Comparison of ENCODE assay signal across 25 cellular contexts in genomic region chr1:236155841-236156503, GRCh38. TPM values are rescaled to one million over a fixed set of nuclear protein-coding genes. Genes with fewer than 3 reads are reported as not detected.
DNase-seq lines count a peak whose midpoint lies in the region; ATAC-seq, FAIRE-seq and TF ChIP-seq lines count a peak whose summit lies in the region.
"Had no signal": no experiment of that assay in that cellular context is flagged by ENCODE, and none has a peak within 500 bp of the region (broad histone marks: within the 10 kb centered on the region; RNA-seq: fewer than 3 reads in every experiment).

No MANE protein-coding gene starts in this region.

- H3K4me3 Mint-ChIP-seq in T-helper 17 cell = peak overlapping the region; percentile 76
- no peak overlapping the region for H3K4me3 Mint-ChIP-seq in memory B cell
- H3K4me3 Mint-ChIP-seq: activated T-cell treated with anti-CD3 and anti-CD28 coated beads, Interleukin-2, amount 50 U/mL, for 24 hours; endodermal cell had no signal

- DNase-seq in GM12864 (ENCODE audit: low read depth) = no peak
- no peak for DNase-seq in T-helper 17 cell
- DNase-seq in memory B cell (ENCODE audit: low spot score in 2 of 2) = no peak
- no peak for DNase-seq in HTR-8/SVneo (ENCODE audit: insufficient read length, low spot score)
- DNase-seq in SHP77 treated with DMSO at 0.1 percent for 48 hours (lab: John Stamatoyannopoulos, UW) = no peak
- DNase-seq in coronary artery (ENCODE audit: low spot score) = no peak
- DNase-seq: brain microvascular endothelial cell; colonic mucosa; endodermal cell; hippocampal formation; NCI-H2081 treated with DMSO at 0.1 percent for 48 hours; NCI-H82; PC-3; stimulated activated CD4-positive, alpha-beta T cell treated with anti-CD3 and anti-CD28 coated beads, Interleukin-2, amount 100 ng/mL, for 48 hours; stimulated activated naive CD4-positive, alpha-beta T cell; testis had no signal

- peaks cover 71% of the 10 kb centered on the region for H3K4me1 ChIP-seq in BLaER1
- H3K4me1 ChIP-seq: A549, colonic mucosa, esophagus squamous epithelium, gastrocnemius medialis, testis had no signal

- peaks cover 100% of the 10 kb centered on the region for H4K20me1 ChIP-seq in BLaER1

- H3K36me3 ChIP-seq in BLaER1 = no peaks in the 10 kb centered on the region
- H3K36me3 ChIP-seq: brain microvascular endothelial cell, colonic mucosa, esophagus squamous epithelium, gastrocnemius medialis, left lung, vagina had no signal

- H3K27me3 Mint-ChIP-seq in T-helper 17 cell = no peaks in the 10 kb centered on the region
- H3K27me3 Mint-ChIP-seq in memory B cell = peaks cover 28% of the 10 kb centered on the region
- H3K27me3 Mint-ChIP-seq: activated T-cell treated with anti-CD3 and anti-CD28 coated beads, Interleukin-2, amount 50 U/mL, for 24 hours had no signal

- no peak overlapping the region for H3K4me3 ChIP-seq in BLaER1
- peak overlapping the region; percentile 33 for H3K4me3 ChIP-seq in GM12864 (ENCODE audit: low read depth, low read length)
- H3K4me3 ChIP-seq in coronary artery = no peak overlapping the region
- H3K4me3 ChIP-seq: A549, colonic mucosa, esophagus squamous epithelium, gastrocnemius medialis, left lung, testis, vagina had no signal

- TF ChIP-seq CTCF in GM12864 (IDR thresholded peaks at IDR 0.05; ENCODE audit: low read depth, low read length, missing control alignments) = no peak
- no peak for TF ChIP-seq CTCF in coronary artery (IDR thresholded peaks at IDR 0.05)

- H3K9ac ChIP-seq in BLaER1 = no peak overlapping the region

- H3K9me3 ChIP-seq in BLaER1 (peaks cover 2% of the 10 kb centered on the region), T-helper 17 cell (ENCODE audit: control insufficient read depth, low read length, poor library complexity, severe bottlenecking) (no peaks in the 10 kb centered on the region)
- H3K9me3 ChIP-seq: colonic mucosa, gastrocnemius medialis, testis, vagina had no signal

- H3K36me3 Mint-ChIP-seq in T-helper 17 cell (ENCODE audit: low read depth) (no peaks in the 10 kb centered on the region), memory B cell (peaks cover 2% of the 10 kb centered on the region)

- no peaks in the 10 kb centered on the region for H3K9me3 Mint-ChIP-seq in memory B cell

- peaks cover 28% of the 10 kb centered on the region for H3K4me1 Mint-ChIP-seq in T-helper 17 cell
- peaks cover 34% of the 10 kb centered on the region for H3K4me1 Mint-ChIP-seq in memory B cell

- peak overlapping the region; percentile 71 for H3K27ac Mint-ChIP-seq in T-helper 17 cell
- peak overlapping the region; percentile 68 for H3K27ac Mint-ChIP-seq in memory B cell
- H3K27ac Mint-ChIP-seq: endodermal cell had no signal

- peaks cover 8% of the 10 kb centered on the region for H3K27me3 ChIP-seq in BLaER1
- H3K27me3 ChIP-seq: brain microvascular endothelial cell, colonic mucosa, esophagus squamous epithelium, gastrocnemius medialis, left lung, testis, vagina had no signal

- peak overlapping the region; percentile 95 for H3K4me2 ChIP-seq in BLaER1
- H3K4me2 ChIP-seq: A549 had no signal

- FAIRE-seq in HTR-8/SVneo (lab: Jason Lieb, UNC) = no peak
- FAIRE-seq: A549, HepG2 had no signal

- ATAC-seq in T-helper 17 cell (no peak), memory B cell (ENCODE audit: low read depth) (no peak), HG03175 (IDR thresholded peaks at IDR 0.05; ENCODE audit: unreplicated experiment) (no peak)
- ATAC-seq: A549, gastrocnemius medialis, HepG2, PC-3 had no signal

- no peak overlapping the region for H3K27ac ChIP-seq in BLaER1
- H3K27ac ChIP-seq in coronary artery = no peak overlapping the region
- H3K27ac ChIP-seq: A549, brain microvascular endothelial cell, colonic mucosa, gastrocnemius medialis, testis, vagina had no signal

RNA-seq across cellular contexts. Expression of gene GPR137B, which starts 13.6 kb away (rescaled TPM):
- 10 to 100 TPM; 13.6 to 14.3 TPM for total RNA-seq in T-helper 17 cell
